ENCODE assay signal across 8 cellular contexts in the genomic region with DNA sequence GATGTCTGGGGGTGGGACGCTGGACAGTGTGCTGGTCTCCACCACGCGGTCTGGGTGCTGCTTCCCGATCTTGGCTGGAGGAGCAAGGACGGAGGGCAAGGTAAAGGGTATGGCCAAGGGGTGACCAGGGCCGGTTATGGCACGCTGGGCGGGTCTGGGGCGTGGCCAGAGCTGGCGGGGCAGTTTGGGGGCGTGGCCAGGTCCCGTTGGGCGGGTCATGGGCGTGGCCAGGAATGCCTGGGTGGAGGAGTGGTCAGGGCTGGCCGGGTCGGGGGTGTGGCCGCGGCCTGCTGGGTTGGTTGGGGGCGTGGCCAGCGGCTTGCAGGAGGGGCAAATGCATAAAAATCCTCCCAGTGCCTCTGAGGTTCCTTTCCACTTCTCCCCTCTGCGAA. TPM values are rescaled to one million over a fixed set of nuclear protein-coding genes. Genes with fewer than 3 reads are reported as not detected.
DNase-seq lines count a peak whose midpoint lies in the region; ATAC-seq lines count a peak whose summit lies in the region.

No MANE protein-coding gene starts in this region.

- DNase-seq in NOMO-1 treated with DMSO at 0.1 percent for 48 hours (lab: John Stamatoyannopoulos, UW; ENCODE audit: unreplicated experiment) (peak; percentile 23), NOMO-1 treated with dmso at 0.1 percent for 144 hours (lab: John Stamatoyannopoulos, UW; ENCODE audit: unreplicated experiment) (no peak), NCI-H460 (ENCODE audit: extremely low read depth, low read depth) (peak; percentile 68), T47D (ENCODE audit: low read depth in 1 of 2, low spot score in 1 of 2) (peak; percentile 77 to 86), memory B cell (ENCODE audit: low spot score in 2 of 2) (peak in 1 of 2 donors; percentile 58), Ammon's horn (ENCODE audit: low spot score) (no peak), NCI-H510A treated with DMSO at 0.1 percent for 48 hours (lab: John Stamatoyannopoulos, UW) (no peak), OCI-M2 (lab: John Stamatoyannopoulos, UW; ENCODE audit: unreplicated experiment) (no peak)

- H3K36me3 Mint-ChIP-seq in memory B cell = peaks cover 10% of the 10 kb centered on the region

- H3K4me3 Mint-ChIP-seq in memory B cell = no peak overlapping the region

- peak; percentile 70 for ATAC-seq in memory B cell (ENCODE audit: low read depth)

- H3K27ac Mint-ChIP-seq in memory B cell = no peak overlapping the region

- in situ Hi-C loops in T47D (cut with HindIII; ENCODE audit: low pct_unique_long_range_greater_than_20kb, low sequenced_read_pairs) = no loop called here

- no peaks in the 10 kb centered on the region for H3K9me3 Mint-ChIP-seq in memory B cell

- peaks cover 2% of the 10 kb centered on the region for H3K4me1 Mint-ChIP-seq in memory B cell

- H3K27me3 Mint-ChIP-seq in memory B cell = no peaks in the 10 kb centered on the region

RNA-seq across cellular contexts. Expression of gene GPX4, which starts 19.2 kb away (rescaled TPM):
- 219 and 260 TPM in 2 replicates for total RNA-seq in NCI-H460 (2014; rRNA removed; shearing (Covaris generic))
- 210 and 380 TPM in 2 replicates for polyA plus RNA-seq in NCI-H460 (2014; cell fraction: nucleus; rRNA removed)

RNA-seq across cellular contexts. Expression of gene POLR2E, which starts 27.8 kb away (rescaled TPM):
- total RNA-seq in NCI-H460 (2014; rRNA removed; shearing (Covaris generic)) = 102 and 108 TPM in 2 replicates
- polyA plus RNA-seq in NCI-H460 (2014; cell fraction: nucleus; rRNA removed) = 230 and 266 TPM in 2 replicates

RNA-seq across cellular contexts. Expression of gene SBNO2, which starts 51.1 kb away (rescaled TPM):
- total RNA-seq in NCI-H460 (2014; rRNA removed; shearing (Covaris generic)) = 27.7 and 28.0 TPM in 2 replicates
- 148 and 165 TPM in 2 replicates for polyA plus RNA-seq in NCI-H460 (2014; cell fraction: nucleus; rRNA removed)

RNA-seq across cellular contexts. Expression of gene ARHGAP45, which starts 56.0 kb away (rescaled TPM):
- 0.92 and 2.5 TPM in 2 replicates for total RNA-seq in NCI-H460 (2014; rRNA removed; shearing (Covaris generic))
- 5.9 and 8.2 TPM in 2 replicates for polyA plus RNA-seq in NCI-H460 (2014; cell fraction: nucleus; rRNA removed)

Comparison
In these comparisons a context has a peak if more than half of its experiments do, and no peak if none do; other contexts are left out.
1. DNase-seq: peak in NOMO-1 treated with DMSO at 0.1 percent for 48 hours (single experiment), NCI-H460 (single experiment) and T47D (2 of 2); none in NOMO-1 treated with dmso at 0.1 percent for 144 hours (single experiment), Ammon's horn (single experiment), NCI-H510A treated with DMSO at 0.1 percent for 48 hours (single experiment) and OCI-M2 (single experiment).